Comparison of ENCODE assay signal across 1 cellular context in the genomic region with DNA sequence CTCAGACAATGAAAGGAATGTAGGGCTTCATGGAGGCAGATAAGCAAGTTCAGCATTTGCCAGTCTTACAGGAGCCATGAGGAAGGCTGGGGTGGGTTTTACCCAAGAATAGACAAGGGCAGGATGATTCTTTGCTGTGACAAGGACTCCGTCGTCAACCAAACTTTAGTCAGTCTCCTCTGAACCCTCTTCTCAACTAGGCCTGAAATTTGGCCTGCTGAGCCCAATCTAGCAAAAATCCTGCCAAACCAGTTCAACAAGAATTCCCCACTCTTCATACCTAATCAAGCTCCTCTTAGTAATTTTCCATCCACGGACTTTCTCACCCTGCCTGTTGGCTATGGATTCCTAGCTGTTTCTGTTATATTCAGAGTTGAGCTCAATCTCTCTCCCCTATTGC.
TF ChIP-seq lines count a peak whose summit lies in the region.

No MANE protein-coding gene starts in this region.

TF ChIP-seq in H1, 55 proteins besides CTCF, POLR2A, EP300 and RAD21 (continued from another document):
- TF ChIP-seq SP2 (IDR thresholded peaks at IDR 0.05; ENCODE audit: low read length) = no peak
- 0 out of 2 replicates have a peak, but pooled peaks have one; percentile 59 for TF ChIP-seq TCF12 (IDR thresholded peaks at IDR 0.05; ENCODE audit: low read depth, low read length)
- TF ChIP-seq KDM1A (IDR thresholded peaks at IDR 0.05; ENCODE audit: borderline replicate concordance, low read length) = no peak
- TF ChIP-seq SIN3A (conservative IDR thresholded peaks at IDR 0.05 in 1 of 2, IDR thresholded peaks at IDR 0.05 in 1 of 2; ENCODE audit: low read depth in 1 of 2, low read length in 2 of 2) = no peak
- no peak for TF ChIP-seq SUZ12 (IDR thresholded peaks at IDR 0.05; ENCODE audit: low read length)
- TF ChIP-seq, protein P1, sequence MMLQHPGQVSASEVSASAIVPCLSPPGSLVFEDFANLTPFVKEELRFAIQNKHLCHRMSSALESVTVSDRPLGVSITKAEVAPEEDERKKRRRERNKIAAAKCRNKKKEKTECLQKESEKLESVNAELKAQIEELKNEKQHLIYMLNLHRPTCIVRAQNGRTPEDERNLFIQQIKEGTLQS (IDR thresholded peaks at IDR 0.05; ENCODE audit: insufficient read depth, low read depth, low read length) = no peak
- peak; percentile 38; the same call in 1 of the 2 replicates for TF ChIP-seq CHD2 (IDR thresholded peaks at IDR 0.05; ENCODE audit: low read length)
- TF ChIP-seq PHF8 (conservative IDR thresholded peaks at IDR 0.05; ENCODE audit: low read depth, low read length) = no peak
- 0 out of 4 replicates have a peak, but pooled peaks of 1 of the 2 experiments have one; percentile 84 for TF ChIP-seq HDAC2 (IDR thresholded peaks at IDR 0.05; ENCODE audit: borderline replicate concordance in 1 of 2, low read depth in 2 of 2, low read length in 2 of 2)
- peak; percentile 99 for TF ChIP-seq RBBP5 (IDR thresholded peaks at IDR 0.05; ENCODE audit: borderline replicate concordance, low read depth, low read length)
- no peak for TF ChIP-seq SAP30 (IDR thresholded peaks at IDR 0.05; ENCODE audit: insufficient read depth, insufficient replicate concordance, low read length)
- TF ChIP-seq RFX5 (IDR thresholded peaks at IDR 0.05; ENCODE audit: borderline replicate concordance, low read depth, low read length) = no peak
- TF ChIP-seq, protein P2, sequence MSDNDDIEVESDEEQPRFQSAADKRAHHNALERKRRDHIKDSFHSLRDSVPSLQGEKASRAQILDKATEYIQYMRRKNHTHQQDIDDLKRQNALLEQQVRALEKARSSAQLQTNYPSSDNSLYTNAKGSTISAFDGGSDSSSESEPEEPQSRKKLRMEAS (IDR thresholded peaks at IDR 0.05) = peak; percentile 50; the same call in 1 of the 2 replicates
- TF ChIP-seq EZH2 (IDR thresholded peaks at IDR 0.05; ENCODE audit: low read depth, low read length, severe bottlenecking) = no peak
- TF ChIP-seq BRCA1 (IDR thresholded peaks at IDR 0.05; ENCODE audit: low read depth, low read length) = no peak
- 0 out of 2 replicates have a peak, but pooled peaks have one; percentile 21 for TF ChIP-seq RXRA (IDR thresholded peaks at IDR 0.05; ENCODE audit: insufficient read depth, low read depth, low read length)
- peak; percentile 93 for TF ChIP-seq TEAD4 (IDR thresholded peaks at IDR 0.05; ENCODE audit: low read depth, low read length)
- no peak for TF ChIP-seq GTF2F1 (IDR thresholded peaks at IDR 0.05; ENCODE audit: borderline replicate concordance, low read depth, low read length)
- no peak for TF ChIP-seq SIRT6 (IDR thresholded peaks at IDR 0.05; ENCODE audit: low read length)
- TF ChIP-seq CHD7 (IDR thresholded peaks at IDR 0.05; ENCODE audit: insufficient replicate concordance, low read length) = no peak
- no peak for TF ChIP-seq CTBP2 (IDR thresholded peaks at IDR 0.05; ENCODE audit: borderline replicate concordance, insufficient read depth, insufficient read length, low read length)
- TF ChIP-seq RNF2 (IDR thresholded peaks at IDR 0.05; ENCODE audit: borderline replicate concordance, low read depth, low read length, missing control alignments, poor library complexity, severe bottlenecking) = no peak
- no peak for TF ChIP-seq USF2 (IDR thresholded peaks at IDR 0.05; ENCODE audit: low read length)
- TF ChIP-seq SIX5 (IDR thresholded peaks at IDR 0.05; ENCODE audit: low read depth, low read length) = no peak
- TF ChIP-seq, protein P3, sequence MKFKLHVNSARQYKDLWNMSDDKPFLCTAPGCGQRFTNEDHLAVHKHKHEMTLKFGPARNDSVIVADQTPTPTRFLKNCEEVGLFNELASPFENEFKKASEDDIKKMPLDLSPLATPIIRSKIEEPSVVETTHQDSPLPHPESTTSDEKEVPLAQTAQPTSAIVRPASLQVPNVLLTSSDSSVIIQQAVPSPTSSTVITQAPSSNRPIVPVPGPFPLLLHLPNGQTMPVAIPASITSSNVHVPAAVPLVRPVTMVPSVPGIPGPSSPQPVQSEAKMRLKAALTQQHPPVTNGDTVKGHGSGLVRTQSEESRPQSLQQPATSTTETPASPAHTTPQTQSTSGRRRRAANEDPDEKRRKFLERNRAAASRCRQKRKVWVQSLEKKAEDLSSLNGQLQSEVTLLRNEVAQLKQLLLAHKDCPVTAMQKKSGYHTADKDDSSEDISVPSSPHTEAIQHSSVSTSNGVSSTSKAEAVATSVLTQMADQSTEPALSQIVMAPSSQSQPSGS (IDR thresholded peaks at IDR 0.05; ENCODE audit: low read length) = peak; percentile 93
- no peak for TF ChIP-seq MAFK (IDR thresholded peaks at IDR 0.05; ENCODE audit: low read depth, low read length)
- TF ChIP-seq YY1 (IDR thresholded peaks at IDR 0.05; ENCODE audit: low read depth, low read length) = peak; percentile 60; the same call in 1 of the 2 replicates
- no peak for TF ChIP-seq NRF1 (IDR thresholded peaks at IDR 0.05; ENCODE audit: low read depth, low read length)
- no peak for TF ChIP-seq CEBPB (IDR thresholded peaks at IDR 0.05; ENCODE audit: low read depth, low read length)
- TF ChIP-seq JUND (IDR thresholded peaks at IDR 0.05; ENCODE audit: low read length) = no peak
- TF ChIP-seq ASH2L (IDR thresholded peaks at IDR 0.05; ENCODE audit: low read length) = peak; percentile 99
- TF ChIP-seq BCL11A (IDR thresholded peaks at IDR 0.05; ENCODE audit: low read depth in 2 of 2, low read length in 2 of 2) = peak; percentile 77 to 89
- no peak for TF ChIP-seq CHD1 (IDR thresholded peaks at IDR 0.05; ENCODE audit: low read depth, low read length)
- no peak for TF ChIP-seq TBP (IDR thresholded peaks at IDR 0.05; ENCODE audit: low read depth, low read length)
- TF ChIP-seq HDAC6 (IDR thresholded peaks at IDR 0.05; ENCODE audit: low read depth, low read length) = no peak
- TF ChIP-seq CBX8 (IDR thresholded peaks at IDR 0.05; ENCODE audit: borderline replicate concordance, low read depth, low read length) = no peak
- TF ChIP-seq CREB1 (IDR thresholded peaks at IDR 0.05) = no peak
- TF ChIP-seq KDM4A (IDR thresholded peaks at IDR 0.05; ENCODE audit: low read depth, low read length, severe bottlenecking) = peak; percentile 27
- TF ChIP-seq BACH1 (IDR thresholded peaks at IDR 0.05; ENCODE audit: low read length) = no peak
- 0 out of 2 replicates have a peak, but pooled peaks have one; percentile 33 for TF ChIP-seq POU5F1 (IDR thresholded peaks at IDR 0.05; ENCODE audit: low read depth, low read length)
- TF ChIP-seq EGR1 (IDR thresholded peaks at IDR 0.05; ENCODE audit: borderline replicate concordance, low read depth, low read length) = no peak
- no peak for TF ChIP-seq ZNF274 (IDR thresholded peaks at IDR 0.05; ENCODE audit: borderline replicate concordance, extremely low read depth, low read length)
- peak; percentile 56; the same call in 1 of the 2 replicates for TF ChIP-seq TAF1 (IDR thresholded peaks at IDR 0.05; ENCODE audit: low read depth, low read length)
- no peak for TF ChIP-seq TAF7 (optimal IDR thresholded peaks at IDR 0.05; ENCODE audit: borderline replicate concordance, low read depth, low read length)
- no peak for TF ChIP-seq SRF (IDR thresholded peaks at IDR 0.05; ENCODE audit: low read depth, low read length)
- TF ChIP-seq FOSL1 (IDR thresholded peaks at IDR 0.05; ENCODE audit: insufficient read depth, low read depth, low read length) = no peak
- TF ChIP-seq, protein P4, sequence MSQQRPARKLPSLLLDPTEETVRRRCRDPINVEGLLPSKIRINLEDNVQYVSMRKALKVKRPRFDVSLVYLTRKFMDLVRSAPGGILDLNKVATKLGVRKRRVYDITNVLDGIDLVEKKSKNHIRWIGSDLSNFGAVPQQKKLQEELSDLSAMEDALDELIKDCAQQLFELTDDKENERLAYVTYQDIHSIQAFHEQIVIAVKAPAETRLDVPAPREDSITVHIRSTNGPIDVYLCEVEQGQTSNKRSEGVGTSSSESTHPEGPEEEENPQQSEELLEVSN (IDR thresholded peaks at IDR 0.05) = peak; percentile 53
- TF ChIP-seq CBX5 (IDR thresholded peaks at IDR 0.05; ENCODE audit: low read depth, low read length) = no peak
